ENCODE assay signal across 14 cellular contexts in genomic region chr5:36177154-36177553, GRCh38. TPM values are rescaled to one million over a fixed set of nuclear protein-coding genes. Genes with fewer than 3 reads are reported as not detected.
A peak's percentile ranks its signal among the peaks of the same experiment; 100 is the strongest.
DNase-seq lines count a peak whose midpoint lies in the region; ATAC-seq and TF ChIP-seq lines count a peak whose summit lies in the region.
"Had no signal": no experiment of that assay in that cellular context is flagged by ENCODE, and none has a peak within 500 bp of the region (broad histone marks: within the 10 kb centered on the region; RNA-seq: fewer than 3 reads in every experiment).

No MANE protein-coding gene starts in this region.

- no peak overlapping the region for H3K4me3 ChIP-seq in foreskin fibroblast (ENCODE audit: low read depth in 1 of 2, low read length in 2 of 2)

- no peak for TF ChIP-seq POLR2A in GM18505 (IDR thresholded peaks at IDR 0.05; ENCODE audit: borderline replicate concordance, extremely low read depth, insufficient read depth, insufficient read length)

- peak overlapping the region in 1 of 4 donors; percentile 30 for H3K4me3 Mint-ChIP-seq in IgD-negative memory B cell
- H3K4me3 Mint-ChIP-seq: H9, T-helper 17 cell had no signal

- peaks cover 5% of the 10 kb centered on the region for H3K36me3 Mint-ChIP-seq in IgD-negative memory B cell

- peaks cover 10 to 14% (median 11%) of the 10 kb centered on the region in 3 donors for H3K4me1 Mint-ChIP-seq in IgD-negative memory B cell
- H3K4me1 Mint-ChIP-seq: H9 had no signal

- H3K9me3 Mint-ChIP-seq in IgD-negative memory B cell, result no peaks in the 10 kb centered on the region
- H3K9me3 Mint-ChIP-seq: H9 had no signal

- no peak for DNase-seq in NCI-H2227 treated with DMSO at 0.1 percent for 48 hours (lab: John Stamatoyannopoulos, UW)
- no peak for DNase-seq in foreskin fibroblast
- DNase-seq in GOT3 (lab: John Stamatoyannopoulos, UW), result no peak
- DNase-seq in G401 (ENCODE audit: low spot score), result no peak
- DNase-seq: activated T-cell treated with anti-CD3 and anti-CD28 coated beads for 4 hours; central memory CD4-positive, alpha-beta T cell; H9; left ventricle myocardium superior; NCI-H82; T-helper 17 cell had no signal

- H3K27me3 Mint-ChIP-seq in IgD-negative memory B cell, result no peaks in the 10 kb centered on the region
- H3K27me3 Mint-ChIP-seq: T-helper 17 cell had no signal

- no peak for TF ChIP-seq CTCF in foreskin fibroblast (IDR thresholded peaks at IDR 0.05; ENCODE audit: low read depth, low read length)

- in situ Hi-C loops in G401 (cut with HindIII; ENCODE audit: low sequenced_read_pairs), result no loop called here

- ATAC-seq in GM18505 (IDR thresholded peaks at IDR 0.05; ENCODE audit: unreplicated experiment) (peak; percentile 98), GM19455 (IDR thresholded peaks at IDR 0.05; ENCODE audit: unreplicated experiment) (peak; percentile 96), HG02938 (IDR thresholded peaks at IDR 0.05; ENCODE audit: unreplicated experiment) (peak; percentile 99)
- ATAC-seq: left ventricle myocardium superior, T-helper 17 cell had no signal

- H3K27ac Mint-ChIP-seq in IgD-negative memory B cell, result peak overlapping the region in 2 of 3 donors; percentile 3 to 40
- H3K27ac Mint-ChIP-seq: H9, T-helper 17 cell had no signal

RNA-seq across cellular contexts. Expression of gene SKP2, which starts 25.2 kb away (rescaled TPM):
- polyA plus RNA-seq in IgD-negative memory B cell, result 17.3 TPM
- total RNA-seq in G401 (2014; rRNA removed; shearing (Covaris generic)), result 35.6 and 68.8 TPM in 2 replicates

RNA-seq across cellular contexts. Expression of gene LMBRD2, which starts 25.5 kb away (rescaled TPM):
- 2.5 TPM for polyA plus RNA-seq in IgD-negative memory B cell
- 2.8 and 14.2 TPM in 2 replicates for total RNA-seq in G401 (2014; rRNA removed; shearing (Covaris generic))
